25 cellular contexts compared by ENCODE assay signal in genomic region chr17:15507896-15508295, GRCh38.
"Had no signal": no experiment of that assay in that cellular context is flagged by ENCODE, and none has a peak within 500 bp of the region (broad histone marks: within the 10 kb centered on the region; RNA-seq: fewer than 3 reads in every experiment).

No MANE protein-coding gene starts in this region.

- H3K27me3 Mint-ChIP-seq: activated CD4-positive, alpha-beta memory T cell treated with anti-CD3 and anti-CD28 coated beads for 36 hours; activated CD4-positive, alpha-beta T cell treated with anti-CD3 and anti-CD28 coated beads, Interleukin-2, amount 10 ng/mL, durations not matched to agents 24 days and 14 days; activated T-cell treated with anti-CD3 and anti-CD28 coated beads, Interleukin-2, amount 50 U/mL, for 24 hours; stimulated activated memory B cell treated with anti-CD40 and anti-IgM and Interleukin-4, amounts not matched to agents 10 μg/mL and 1 μg/mL and 100 μg/mL, for 72 hours had no signal

- H3K27ac Mint-ChIP-seq: activated CD4-positive, alpha-beta memory T cell treated with anti-CD3 and anti-CD28 coated beads for 36 hours; activated CD4-positive, alpha-beta T cell treated with anti-CD3 and anti-CD28 coated beads, Interleukin-2, amount 10 ng/mL, durations not matched to agents 24 days and 14 days; activated T-cell treated with anti-CD3 and anti-CD28 coated beads, Interleukin-2, amount 50 U/mL, for 24 hours; nephron progenitor cell; stimulated activated memory B cell treated with anti-CD40 and anti-IgM and Interleukin-4, amounts not matched to agents 10 μg/mL and 1 μg/mL and 100 μg/mL, for 72 hours had no signal

- H3K4me3 Mint-ChIP-seq: activated CD4-positive, alpha-beta memory T cell treated with anti-CD3 and anti-CD28 coated beads for 36 hours; activated CD4-positive, alpha-beta T cell treated with anti-CD3 and anti-CD28 coated beads, Interleukin-2, amount 10 ng/mL, durations not matched to agents 24 days and 14 days; activated T-cell treated with anti-CD3 and anti-CD28 coated beads, Interleukin-2, amount 50 U/mL, for 24 hours; nephron progenitor cell; stimulated activated memory B cell treated with anti-CD40 and anti-IgM and Interleukin-4, amounts not matched to agents 10 μg/mL and 1 μg/mL and 100 μg/mL, for 72 hours had no signal

- H3K9me3 ChIP-seq: esophagus muscularis mucosa, neutrophil, suprapubic skin, tibial nerve had no signal

- H3K27me3 ChIP-seq: esophagus muscularis mucosa, neutrophil, suprapubic skin, tibial nerve had no signal

- H3K36me3 ChIP-seq: neutrophil, suprapubic skin had no signal

- DNase-seq: activated CD4-positive, alpha-beta memory T cell treated with anti-CD3 and anti-CD28 coated beads for 36 hours; activated CD4-positive, alpha-beta T cell treated with anti-CD3 and anti-CD28 coated beads, Interleukin-2, amount 10 ng/mL, durations not matched to agents 24 days and 14 days; activated CD4-positive, CD25-positive, alpha-beta regulatory T cell treated with anti-CD3 and anti-CD28 coated beads, Interleukin-2, amount 50 U/mL, for 72 hours; activated CD8-positive, alpha-beta memory T cell treated with anti-CD3 and anti-CD28 coated beads, Interleukin-2, amount 50 U/mL, for 4 hours; activated gamma-delta T cell treated with Interleukin-2 at 50 U/mL for 16 hours; activated naive CD4-positive, alpha-beta T cell treated with anti-CD3 and anti-CD28 coated beads, Interleukin-2, amount 50 U/mL, for 16 hours; activated T-cell treated with anti-CD3 and anti-CD28 coated beads, Interleukin-2, amount 50 U/mL, for 24 hours; amniotic stem cell; cerebellar nuclear complex; cortex of kidney; foreskin melanocyte; left cardiac atrium; mammary epithelial cell; nephron progenitor cell; stimulated activated CD4-positive, alpha-beta T cell treated with anti-CD3 and anti-CD28 coated beads, Interleukin-1b, Interleukin-23, amount 100 ng/mL, for 48 hours; stimulated activated CD4-positive, alpha-beta T cell treated with anti-CD3 and anti-CD28 coated beads, Interleukin-4, amount 100 ng/mL, for 4 hours; stimulated activated CD8-positive, alpha-beta memory T cell treated with anti-CD3 and anti-CD28 coated beads, Interleukin-4, amount 100 ng/mL, for 48 hours; T-helper 2 cell had no signal

- H3K9me3 Mint-ChIP-seq: activated CD4-positive, alpha-beta memory T cell treated with anti-CD3 and anti-CD28 coated beads for 36 hours; activated CD4-positive, alpha-beta T cell treated with anti-CD3 and anti-CD28 coated beads, Interleukin-2, amount 10 ng/mL, durations not matched to agents 24 days and 14 days; activated T-cell treated with anti-CD3 and anti-CD28 coated beads, Interleukin-2, amount 50 U/mL, for 24 hours; nephron progenitor cell; stimulated activated memory B cell treated with anti-CD40 and anti-IgM and Interleukin-4, amounts not matched to agents 10 μg/mL and 1 μg/mL and 100 μg/mL, for 72 hours had no signal

- H3K27ac ChIP-seq: esophagus muscularis mucosa, neutrophil, suprapubic skin had no signal

- H3K4me3 ChIP-seq: esophagus muscularis mucosa, smooth muscle cell, suprapubic skin, tibial nerve had no signal

- ATAC-seq: sciatic nerve; stimulated activated memory B cell treated with anti-CD40 and anti-IgM and Interleukin-4, amounts not matched to agents 10 μg/mL and 1 μg/mL and 100 μg/mL, for 72 hours had no signal
